Comparison of ENCODE assay signal across 20 cellular contexts in the genomic region with DNA sequence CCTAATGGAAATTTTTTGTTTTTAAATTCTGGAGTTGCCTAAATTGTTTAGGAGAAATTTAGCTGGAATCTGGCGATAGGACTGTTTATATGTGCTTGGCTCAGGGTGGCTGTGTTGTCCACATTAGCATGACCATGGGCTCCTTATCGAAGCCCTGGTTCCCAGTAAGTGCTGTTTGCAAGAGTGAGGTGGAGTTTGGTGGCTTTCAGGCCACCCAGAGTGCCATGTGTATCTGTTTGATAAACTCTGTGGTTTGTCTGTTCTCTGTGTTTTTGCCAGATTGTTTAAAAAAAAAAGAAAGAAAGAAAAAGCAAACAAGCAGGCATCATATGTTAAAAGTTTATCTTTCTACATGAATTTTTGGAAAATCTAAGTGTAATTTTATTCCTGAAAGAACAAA. TPM values are rescaled to one million over a fixed set of nuclear protein-coding genes. Genes with fewer than 3 reads are reported as not detected.
DNase-seq lines count a peak whose midpoint lies in the region; ATAC-seq and TF ChIP-seq lines count a peak whose summit lies in the region.
"Had no signal": no experiment of that assay in that cellular context is flagged by ENCODE, and none has a peak within 500 bp of the region (broad histone marks: within the 10 kb centered on the region; RNA-seq: fewer than 3 reads in every experiment).

No MANE protein-coding gene starts in this region.

- peak overlapping the region in 1 of 3 donors; percentile 42 for H3K27ac Mint-ChIP-seq in CD4-positive, CD25-positive, alpha-beta regulatory T cell
- H3K27ac Mint-ChIP-seq in T-helper 17 cell (peak overlapping the region; percentile 34), HFFc6 (no peak overlapping the region)
- H3K27ac Mint-ChIP-seq: brain had no signal

- H3K9me3 Mint-ChIP-seq in CD4-positive, CD25-positive, alpha-beta regulatory T cell = no peaks in the 10 kb centered on the region
- no peaks in the 10 kb centered on the region for H3K9me3 Mint-ChIP-seq in HFFc6
- H3K9me3 Mint-ChIP-seq: brain had no signal

- peaks cover 3% of the 10 kb centered on the region for H3K36me3 ChIP-seq in CD4-positive, CD25-positive, alpha-beta regulatory T cell (ENCODE audit: control insufficient read depth, insufficient read depth, low read length)
- H3K36me3 ChIP-seq in BE2C = no peaks in the 10 kb centered on the region
- H3K36me3 ChIP-seq: esophagus squamous epithelium, ovary, vagina had no signal

- DNase-seq in CD4-positive, CD25-positive, alpha-beta regulatory T cell = peak in 2 of 3 donors; percentile 8 to 31
- DNase-seq in GF-D8 (lab: John Stamatoyannopoulos, UW) = peak; percentile 56
- DNase-seq in T-helper 17 cell = no peak
- DNase-seq in erythroblast (lab: John Stamatoyannopoulos, UW) = peak; percentile 92 to 97
- no peak for DNase-seq in HFFc6
- DNase-seq in cerebellum (ENCODE audit: low spot score) = no peak
- DNase-seq in BE2C = no peak
- DNase-seq: DMS79, esophagus squamous epithelium, HCEC 1CT, head of caudate nucleus, kidney, NCI-H187, NCI-H510A, ovary had no signal

- H3K27me3 ChIP-seq in CD4-positive, CD25-positive, alpha-beta regulatory T cell (ENCODE audit: control insufficient read depth, insufficient read depth, low read length) = no peaks in the 10 kb centered on the region
- H3K27me3 ChIP-seq in BE2C = no peaks in the 10 kb centered on the region
- H3K27me3 ChIP-seq: esophagus squamous epithelium, ovary, vagina had no signal

- TF ChIP-seq POLR2A in erythroblast (IDR thresholded peaks at IDR 0.05; ENCODE audit: low read length) = no peak

- peaks cover 19% of the 10 kb centered on the region for H3K36me3 Mint-ChIP-seq in CD4-positive, CD25-positive, alpha-beta regulatory T cell
- H3K36me3 Mint-ChIP-seq in T-helper 17 cell (ENCODE audit: low read depth) (peaks cover 4% of the 10 kb centered on the region), HFFc6 (ENCODE audit: low read depth) (no peaks in the 10 kb centered on the region)

- TF ChIP-seq CTCF in HFFc6 (IDR thresholded peaks at IDR 0.05) (no peak), BE2C (IDR thresholded peaks at IDR 0.05; ENCODE audit: low read depth, low read length) (no peak)

- H3K9me3 ChIP-seq in CD4-positive, CD25-positive, alpha-beta regulatory T cell (ENCODE audit: control insufficient read depth in 2 of 2, low read length in 2 of 2) = no peaks in the 10 kb centered on the region
- H3K9me3 ChIP-seq in T-helper 17 cell (ENCODE audit: control insufficient read depth, low read length, poor library complexity, severe bottlenecking) (no peaks in the 10 kb centered on the region), BE2C (no peaks in the 10 kb centered on the region)
- H3K9me3 ChIP-seq: esophagus squamous epithelium, ovary, vagina had no signal

- no peaks in the 10 kb centered on the region for H3K27me3 Mint-ChIP-seq in CD4-positive, CD25-positive, alpha-beta regulatory T cell
- H3K27me3 Mint-ChIP-seq in T-helper 17 cell = no peaks in the 10 kb centered on the region
- H3K27me3 Mint-ChIP-seq in HFFc6 (ENCODE audit: insufficient read depth) = no peaks in the 10 kb centered on the region; the same call in 1 of the 2 replicates
- H3K27me3 Mint-ChIP-seq: brain had no signal

- peak in 1 of 2 donors; percentile 31 for ATAC-seq in CD4-positive, CD25-positive, alpha-beta regulatory T cell (ENCODE audit: low read depth in 2 of 2)
- ATAC-seq in T-helper 17 cell = peak; percentile 79
- no peak for ATAC-seq in HG03342 (IDR thresholded peaks at IDR 0.05; ENCODE audit: unreplicated experiment)

- peak overlapping the region in 3 of 4 donors; percentile 24 to 62 (median 42) for H3K4me3 Mint-ChIP-seq in CD4-positive, CD25-positive, alpha-beta regulatory T cell
- H3K4me3 Mint-ChIP-seq in T-helper 17 cell = peak overlapping the region; percentile 50
- H3K4me3 Mint-ChIP-seq in HFFc6 = no peak overlapping the region
- H3K4me3 Mint-ChIP-seq: brain had no signal

- peak overlapping the region; percentile 0 for H3K4me3 ChIP-seq in CD4-positive, CD25-positive, alpha-beta regulatory T cell (ENCODE audit: low read depth, low read length)
- no peak overlapping the region for H3K4me3 ChIP-seq in BE2C (ENCODE audit: low read depth, low read length)
- H3K4me3 ChIP-seq: esophagus squamous epithelium, ovary, skin epidermis, vagina had no signal

- H3K4me1 Mint-ChIP-seq in CD4-positive, CD25-positive, alpha-beta regulatory T cell = peaks cover 21 to 91% (median 72%) of the 10 kb centered on the region in 4 donors
- H3K4me1 Mint-ChIP-seq in T-helper 17 cell = peaks cover 60% of the 10 kb centered on the region
- H3K4me1 Mint-ChIP-seq in HFFc6 (ENCODE audit: low read depth) = peaks cover 11% of the 10 kb centered on the region

- H3K27ac ChIP-seq in CD4-positive, CD25-positive, alpha-beta regulatory T cell (ENCODE audit: insufficient read depth, low read length, poor library complexity, severe bottlenecking) = no peak overlapping the region
- H3K27ac ChIP-seq: esophagus squamous epithelium, KMS-11, ovary, skin epidermis, vagina had no signal

- peaks cover 14% of the 10 kb centered on the region for H3K4me1 ChIP-seq in CD4-positive, CD25-positive, alpha-beta regulatory T cell (ENCODE audit: control insufficient read depth, insufficient read depth, low read length, poor library complexity, severe bottlenecking)
- no peaks in the 10 kb centered on the region for H3K4me1 ChIP-seq in BE2C
- H3K4me1 ChIP-seq: esophagus squamous epithelium, vagina had no signal

RNA-seq across cellular contexts. Expression of gene PLCL2, which starts 51.5 kb away (rescaled TPM):
- total RNA-seq in CD4-positive, CD25-positive, alpha-beta regulatory T cell = 42.9 TPM
- polyA plus RNA-seq in CD4-positive, CD25-positive, alpha-beta regulatory T cell = 10 to 100 TPM; 27.1 to 36.4 (median 32.9) TPM
- total RNA-seq in T-helper 17 cell (10 to 100 TPM; 53.5 to 55.3 TPM), cerebellum (54.8 TPM)
- 1 to 10 TPM; 3.9 to 6.4 (median 5.7) TPM for total RNA-seq in HFFc6 (2021; fragmentation: NEBNext Ultra II Directional; extraction: Animal tissue kit (Norgen Biotek cat#: 25700))
- 0.34 TPM for polyA plus RNA-seq in BE2C (2012; ENCODE audit: insufficient read depth, insufficient read length, low read depth)

Comparison
In these comparisons a context has a peak if more than half of its experiments do, and no peak if none do; other contexts are left out.
1. DNase-seq: peak in CD4-positive, CD25-positive, alpha-beta regulatory T cell (2 of 3), GF-D8 (single experiment) and erythroblast (2 of 2); none in T-helper 17 cell (0 of 3), HFFc6 (single experiment), cerebellum (single experiment) and BE2C (single experiment).